In genomic region chr9:85995097-85995496, GRCh38 we compare ENCODE assay signal across 15 cellular contexts.
"Had no signal": no experiment of that assay in that cellular context is flagged by ENCODE, and none has a peak within 500 bp of the region (broad histone marks: within the 10 kb centered on the region; RNA-seq: fewer than 3 reads in every experiment).

No MANE protein-coding gene starts in this region.

- H3K27ac ChIP-seq: RWPE1 had no signal

- DNase-seq: NCI-H1092, NCI-H1105 treated with DMSO at 0.1 percent for 48 hours, NCI-H1417 treated with DMSO at 0.1 percent for 48 hours, NCI-H146, NCI-H1694 treated with DMSO at 0.1 percent for 48 hours, NCI-H1930, NCI-H2081, NCI-H2107, NCI-H2227 treated with DMSO at 0.1 percent for 48 hours, NCI-H524, NCI-H526 treated with DMSO at 0.1 percent for 48 hours, NCI-H774, SHP77, SK-N-SH had no signal

- H3K9me3 ChIP-seq: SK-N-SH had no signal
